1 cellular context compared by ENCODE assay signal in genomic region chr5:43483210-43484048, GRCh38.
TF ChIP-seq lines count a peak whose summit lies in the region.

Gene TMEM267 (minus strand): TSS chr5:43483865. CDS start chr5:43453969, 29,896 bp downstream.

TF ChIP-seq in K562, 482 proteins besides CTCF, POLR2A, EP300 and RAD21 (continued from another document and continues in another):
- no peak for TF ChIP-seq ZNF174 (CRISPR knock-in tag; IDR thresholded peaks at IDR 0.05)
- no peak for TF ChIP-seq BDP1 (IDR thresholded peaks at IDR 0.05; ENCODE audit: insufficient read depth, insufficient read length)
- peak; percentile 98 for TF ChIP-seq SUPT5H (IDR thresholded peaks at IDR 0.05)
- no peak for TF ChIP-seq ZNF3 (CRISPR knock-in tag; IDR thresholded peaks at IDR 0.05)
- no peak for TF ChIP-seq SLC30A9 (CRISPR knock-in tag; IDR thresholded peaks at IDR 0.05)
- TF ChIP-seq CBX1 (IDR thresholded peaks at IDR 0.05; ENCODE audit: low read depth): peak; percentile 70; the same call in 1 of the 2 replicates
- peak; percentile 86 for TF ChIP-seq E2F3 (CRISPR knock-in tag; IDR thresholded peaks at IDR 0.05)
- TF ChIP-seq PHF8 (IDR thresholded peaks at IDR 0.05; ENCODE audit: borderline replicate concordance, low read length): peak; percentile 99
- TF ChIP-seq MTA2 (IDR thresholded peaks at IDR 0.05; ENCODE audit: low read depth): peak; percentile 43; the same call in 1 of the 2 replicates
- peak; percentile 94 for TF ChIP-seq POLR2AphosphoS5 (IDR thresholded peaks at IDR 0.05; ENCODE audit: control insufficient read depth, insufficient read depth, low read depth, low read length)
- TF ChIP-seq KAT8 (IDR thresholded peaks at IDR 0.05; ENCODE audit: low read depth): no peak
- TF ChIP-seq ZKSCAN3 (CRISPR knock-in tag; IDR thresholded peaks at IDR 0.05): no peak
- TF ChIP-seq ZBTB8A (IDR thresholded peaks at IDR 0.05; ENCODE audit: partially characterized antibody): no peak
- peak; percentile 54 for TF ChIP-seq NFIC (IDR thresholded peaks at IDR 0.05)
- no peak for TF ChIP-seq ZKSCAN1 (IDR thresholded peaks at IDR 0.05; ENCODE audit: low read depth, low read length)
- no peak for TF ChIP-seq ZFP30 (CRISPR knock-in tag; IDR thresholded peaks at IDR 0.05; ENCODE audit: borderline replicate concordance)
- no peak for TF ChIP-seq SIRT6 (IDR thresholded peaks at IDR 0.05; ENCODE audit: low read depth, low read length)
- no peak for TF ChIP-seq ZC3H4 (CRISPR knock-in tag; IDR thresholded peaks at IDR 0.05; ENCODE audit: borderline replicate concordance)
- TF ChIP-seq PML (IDR thresholded peaks at IDR 0.05; ENCODE audit: low read length): peak; percentile 88; the same call in 1 of the 2 replicates
- TF ChIP-seq RCOR1 (IDR thresholded peaks at IDR 0.05; ENCODE audit: borderline replicate concordance in 1 of 2, low read depth in 2 of 2, low read length in 2 of 2): no peak; a peak in 1 of 4 replicates
- no peak for TF ChIP-seq IFI16 (CRISPR knock-in tag; IDR thresholded peaks at IDR 0.05)
- no peak for TF ChIP-seq PTTG1 (tag; IDR thresholded peaks at IDR 0.05; ENCODE audit: low read depth)
- TF ChIP-seq, protein P1, sequence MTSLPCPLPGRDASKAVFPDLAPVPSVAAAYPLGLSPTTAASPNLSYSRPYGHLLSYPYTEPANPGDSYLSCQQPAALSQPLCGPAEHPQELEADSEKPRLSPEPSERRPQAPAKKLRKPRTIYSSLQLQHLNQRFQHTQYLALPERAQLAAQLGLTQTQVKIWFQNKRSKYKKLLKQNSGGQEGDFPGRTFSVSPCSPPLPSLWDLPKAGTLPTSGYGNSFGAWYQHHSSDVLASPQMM (CRISPR knock-in tag; IDR thresholded peaks at IDR 0.05): no peak
- TF ChIP-seq, protein P2, sequence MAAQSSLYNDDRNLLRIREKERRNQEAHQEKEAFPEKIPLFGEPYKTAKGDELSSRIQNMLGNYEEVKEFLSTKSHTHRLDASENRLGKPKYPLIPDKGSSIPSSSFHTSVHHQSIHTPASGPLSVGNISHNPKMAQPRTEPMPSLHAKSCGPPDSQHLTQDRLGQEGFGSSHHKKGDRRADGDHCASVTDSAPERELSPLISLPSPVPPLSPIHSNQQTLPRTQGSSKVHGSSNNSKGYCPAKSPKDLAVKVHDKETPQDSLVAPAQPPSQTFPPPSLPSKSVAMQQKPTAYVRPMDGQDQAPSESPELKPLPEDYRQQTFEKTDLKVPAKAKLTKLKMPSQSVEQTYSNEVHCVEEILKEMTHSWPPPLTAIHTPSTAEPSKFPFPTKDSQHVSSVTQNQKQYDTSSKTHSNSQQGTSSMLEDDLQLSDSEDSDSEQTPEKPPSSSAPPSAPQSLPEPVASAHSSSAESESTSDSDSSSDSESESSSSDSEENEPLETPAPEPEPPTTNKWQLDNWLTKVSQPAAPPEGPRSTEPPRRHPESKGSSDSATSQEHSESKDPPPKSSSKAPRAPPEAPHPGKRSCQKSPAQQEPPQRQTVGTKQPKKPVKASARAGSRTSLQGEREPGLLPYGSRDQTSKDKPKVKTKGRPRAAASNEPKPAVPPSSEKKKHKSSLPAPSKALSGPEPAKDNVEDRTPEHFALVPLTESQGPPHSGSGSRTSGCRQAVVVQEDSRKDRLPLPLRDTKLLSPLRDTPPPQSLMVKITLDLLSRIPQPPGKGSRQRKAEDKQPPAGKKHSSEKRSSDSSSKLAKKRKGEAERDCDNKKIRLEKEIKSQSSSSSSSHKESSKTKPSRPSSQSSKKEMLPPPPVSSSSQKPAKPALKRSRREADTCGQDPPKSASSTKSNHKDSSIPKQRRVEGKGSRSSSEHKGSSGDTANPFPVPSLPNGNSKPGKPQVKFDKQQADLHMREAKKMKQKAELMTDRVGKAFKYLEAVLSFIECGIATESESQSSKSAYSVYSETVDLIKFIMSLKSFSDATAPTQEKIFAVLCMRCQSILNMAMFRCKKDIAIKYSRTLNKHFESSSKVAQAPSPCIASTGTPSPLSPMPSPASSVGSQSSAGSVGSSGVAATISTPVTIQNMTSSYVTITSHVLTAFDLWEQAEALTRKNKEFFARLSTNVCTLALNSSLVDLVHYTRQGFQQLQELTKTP (IDR thresholded peaks at IDR 0.05; ENCODE audit: low read depth in 1 of 2, partially characterized antibody in 2 of 2): peak; percentile 35 to 71
- TF ChIP-seq MTA1 (IDR thresholded peaks at IDR 0.05; ENCODE audit: borderline replicate concordance): peak; percentile 56
- no peak for TF ChIP-seq RREB1 (CRISPR knock-in tag; IDR thresholded peaks at IDR 0.05)
- TF ChIP-seq MCM3 (IDR thresholded peaks at IDR 0.05): no peak
- no peak for TF ChIP-seq ADNP (tag; IDR thresholded peaks at IDR 0.05)
- TF ChIP-seq ZC3H8 (IDR thresholded peaks at IDR 0.05): no peak
- no peak for TF ChIP-seq RHOXF2B (CRISPR knock-in tag; conservative IDR thresholded peaks at IDR 0.05)
- peak; percentile 94 for TF ChIP-seq TBP (optimal IDR thresholded peaks at IDR 0.05; ENCODE audit: low read depth, low read length)
- TF ChIP-seq, protein P3, sequence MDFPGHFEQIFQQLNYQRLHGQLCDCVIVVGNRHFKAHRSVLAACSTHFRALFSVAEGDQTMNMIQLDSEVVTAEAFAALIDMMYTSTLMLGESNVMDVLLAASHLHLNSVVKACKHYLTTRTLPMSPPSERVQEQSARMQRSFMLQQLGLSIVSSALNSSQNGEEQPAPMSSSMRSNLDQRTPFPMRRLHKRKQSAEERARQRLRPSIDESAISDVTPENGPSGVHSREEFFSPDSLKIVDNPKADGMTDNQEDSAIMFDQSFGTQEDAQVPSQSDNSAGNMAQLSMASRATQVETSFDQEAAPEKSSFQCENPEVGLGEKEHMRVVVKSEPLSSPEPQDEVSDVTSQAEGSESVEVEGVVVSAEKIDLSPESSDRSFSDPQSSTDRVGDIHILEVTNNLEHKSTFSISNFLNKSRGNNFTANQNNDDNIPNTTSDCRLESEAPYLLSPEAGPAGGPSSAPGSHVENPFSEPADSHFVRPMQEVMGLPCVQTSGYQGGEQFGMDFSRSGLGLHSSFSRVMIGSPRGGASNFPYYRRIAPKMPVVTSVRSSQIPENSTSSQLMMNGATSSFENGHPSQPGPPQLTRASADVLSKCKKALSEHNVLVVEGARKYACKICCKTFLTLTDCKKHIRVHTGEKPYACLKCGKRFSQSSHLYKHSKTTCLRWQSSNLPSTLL (IDR thresholded peaks at IDR 0.05): no peak
- no peak for TF ChIP-seq HOXB6 (CRISPR knock-in tag; IDR thresholded peaks at IDR 0.05; ENCODE audit: borderline replicate concordance)
- no peak for TF ChIP-seq GTF3C2 (IDR thresholded peaks at IDR 0.05; ENCODE audit: borderline replicate concordance, extremely low read depth, insufficient read length)
- no peak for TF ChIP-seq MED1 (CRISPR knock-in tag; IDR thresholded peaks at IDR 0.05; ENCODE audit: borderline replicate concordance)
- TF ChIP-seq HEY1 (CRISPR knock-in tag; IDR thresholded peaks at IDR 0.05; ENCODE audit: borderline replicate concordance): no peak; the same call in 1 of the 2 replicates
- TF ChIP-seq, protein P4, sequence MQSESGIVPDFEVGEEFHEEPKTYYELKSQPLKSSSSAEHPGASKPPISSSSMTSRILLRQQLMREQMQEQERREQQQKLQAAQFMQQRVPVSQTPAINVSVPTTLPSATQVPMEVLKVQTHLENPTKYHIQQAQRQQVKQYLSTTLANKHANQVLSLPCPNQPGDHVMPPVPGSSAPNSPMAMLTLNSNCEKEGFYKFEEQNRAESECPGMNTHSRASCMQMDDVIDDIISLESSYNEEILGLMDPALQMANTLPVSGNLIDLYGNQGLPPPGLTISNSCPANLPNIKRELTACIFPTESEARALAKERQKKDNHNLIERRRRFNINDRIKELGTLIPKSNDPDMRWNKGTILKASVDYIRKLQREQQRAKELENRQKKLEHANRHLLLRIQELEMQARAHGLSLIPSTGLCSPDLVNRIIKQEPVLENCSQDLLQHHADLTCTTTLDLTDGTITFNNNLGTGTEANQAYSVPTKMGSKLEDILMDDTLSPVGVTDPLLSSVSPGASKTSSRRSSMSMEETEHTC (IDR thresholded peaks at IDR 0.05): no peak
- no peak for TF ChIP-seq ELF4 (CRISPR knock-in tag; IDR thresholded peaks at IDR 0.05)
- peak in 1 of 2 experiments; percentile 81; a peak in 2 of 4 replicates for TF ChIP-seq TBL1XR1 (IDR thresholded peaks at IDR 0.05; ENCODE audit: low read length in 2 of 2)
- 0 out of 2 replicates have a peak, but pooled peaks have one; percentile 20 for TF ChIP-seq ZFP1 (CRISPR knock-in tag; IDR thresholded peaks at IDR 0.05)
- TF ChIP-seq FIP1L1 (IDR thresholded peaks at IDR 0.05; ENCODE audit: low read depth, low read length, poor library complexity, severe bottlenecking): peak; percentile 80
- TF ChIP-seq ZNF699 (CRISPR knock-in tag; IDR thresholded peaks at IDR 0.05; ENCODE audit: insufficient replicate concordance): no peak
- TF ChIP-seq MLLT1 (IDR thresholded peaks at IDR 0.05): peak; percentile 29 to 81; a peak in 1 of 4 replicates
- peak; percentile 3; the same call in 1 of the 2 replicates for TF ChIP-seq ZBTB26 (CRISPR knock-in tag; IDR thresholded peaks at IDR 0.05)
